In genomic region chr1:36151133-36151844, GRCh38 we compare ENCODE assay signal across 8 cellular contexts. TPM values are rescaled to one million over a fixed set of nuclear protein-coding genes. Genes with fewer than 3 reads are reported as not detected.
DNase-seq lines count a peak whose midpoint lies in the region; ATAC-seq and TF ChIP-seq lines count a peak whose summit lies in the region.

No MANE protein-coding gene starts in this region.

- ATAC-seq in SK-N-SH treated with all-trans-retinoic acid at 6 μM for 48 hours, result no peak; the same call in 2 of the 3 replicates
- no peak for ATAC-seq in activated T-helper 17 cell treated with anti-CD3 and anti-CD28 coated beads, Interleukin-2, amount 50 U/mL, for 72 hours (replicated peaks)

- no peaks in the 10 kb centered on the region for H3K9me3 Mint-ChIP-seq in activated T-helper 17 cell treated with anti-CD3 and anti-CD28 coated beads, Interleukin-2, amount 50 U/mL, for 72 hours

- peaks cover 19% of the 10 kb centered on the region for H3F3A ChIP-seq in SK-N-SH (replicated peaks; ENCODE audit: insufficient read depth)

- peak overlapping the region; percentile 40; the same call in 1 of the 2 replicates for H3K9ac ChIP-seq in SK-N-SH

- peak overlapping the region; percentile 95 for H3K27ac Mint-ChIP-seq in activated T-helper 17 cell treated with anti-CD3 and anti-CD28 coated beads, Interleukin-2, amount 50 U/mL, for 72 hours

- H3K27ac ChIP-seq in SK-N-SH (ENCODE audit: low read depth in 2 of 2, low read length in 1 of 2), result peak overlapping the region; percentile 97 to 98
- H3K27ac ChIP-seq in layer of hippocampus (ENCODE audit: low read depth, low read length), result peak overlapping the region; percentile 96
- H3K27ac ChIP-seq in substantia nigra (ENCODE audit: low read depth, low read length, poor library complexity, severe bottlenecking), result peak overlapping the region; percentile 84

- TF ChIP-seq CTCF in SK-N-SH (IDR thresholded peaks at IDR 0.05), result no peak

- no peaks in the 10 kb centered on the region for H3K27me3 Mint-ChIP-seq in activated T-helper 17 cell treated with anti-CD3 and anti-CD28 coated beads, Interleukin-2, amount 50 U/mL, for 72 hours

- peak overlapping the region; percentile 83 for H2AFZ ChIP-seq in SK-N-SH (ENCODE audit: low read depth)

- TF ChIP-seq EP300 in SK-N-SH (IDR thresholded peaks at IDR 0.05; ENCODE audit: borderline replicate concordance in 1 of 2, low read depth in 1 of 2, low read length in 1 of 2), result no peak

- 36% methylated on average over 1 of the region's 1 CpG for WGBS in SK-N-SH (ENCODE audit: low lambda C conversion rate)

- peaks cover 6% of the 10 kb centered on the region for H3K36me3 Mint-ChIP-seq in activated T-helper 17 cell treated with anti-CD3 and anti-CD28 coated beads, Interleukin-2, amount 50 U/mL, for 72 hours (ENCODE audit: low read depth)

- H3K4me1 Mint-ChIP-seq in activated T-helper 17 cell treated with anti-CD3 and anti-CD28 coated beads, Interleukin-2, amount 50 U/mL, for 72 hours, result peaks cover 26% of the 10 kb centered on the region

- peaks cover 45% of the 10 kb centered on the region for H3K79me2 ChIP-seq in SK-N-SH (ENCODE audit: insufficient read depth)

- peaks cover 32 to 33% of the 10 kb centered on the region in 2 experiments for H3K4me1 ChIP-seq in SK-N-SH (ENCODE audit: control insufficient read depth in 1 of 2, insufficient read depth in 2 of 2, low read depth in 1 of 2, low read length in 1 of 2)

- peak overlapping the region; percentile 79 for H3K4me2 ChIP-seq in SK-N-SH

- CTCF ChIA-PET in SK-N-SH (lab: Yijun Ruan, JAX), result interaction anchor here (0.8 to 4.8 kb wide), 10 partner anchors 10 to 269 kb away, joined by 3 to 143 read pairs (median 18); no protein-coding TSS in a partner anchor

- no peaks in the 10 kb centered on the region for H3K27me3 ChIP-seq in SK-N-SH (ENCODE audit: insufficient read depth)
- H3K27me3 ChIP-seq in layer of hippocampus (ENCODE audit: control insufficient read depth, insufficient read depth, low read length), result no peaks in the 10 kb centered on the region

- POLR2A ChIA-PET in SK-N-SH (lab: Yijun Ruan, JAX), result interaction anchor here (0.7 to 0.8 kb wide), 2 partner anchors 10 to 58 kb away, joined by 3 read pairs; no protein-coding TSS in a partner anchor

- DNase-seq in SK-N-SH, result no peak
- peak in 1 of 49 donors; percentile 47 for DNase-seq in substantia nigra (lab: John Stamatoyannopoulos, UW)
- DNase-seq in NCI-H446 treated with DMSO at 0.1 percent for 48 hours (lab: John Stamatoyannopoulos, UW), result no peak
- DNase-seq in ureter (ENCODE audit: low spot score), result no peak
- no peak for DNase-seq in HT-29 (ENCODE audit: low spot score)

- no peaks in the 10 kb centered on the region for H4K20me1 ChIP-seq in SK-N-SH (ENCODE audit: insufficient read depth)

- H3K4me3 Mint-ChIP-seq in activated T-helper 17 cell treated with anti-CD3 and anti-CD28 coated beads, Interleukin-2, amount 50 U/mL, for 72 hours, result peak overlapping the region; percentile 94

- no peaks in the 10 kb centered on the region for H3K9me2 ChIP-seq in SK-N-SH

- H3K4me3 ChIP-seq in SK-N-SH (ENCODE audit: low read depth in 2 of 2, low read length in 1 of 2), result no peak overlapping the region

- H3K9me3 ChIP-seq in SK-N-SH, result no peaks in the 10 kb centered on the region

- TF ChIP-seq RAD21 in SK-N-SH (IDR thresholded peaks at IDR 0.05; ENCODE audit: low read length), result no peak

- peaks cover 0 to 5% of the 10 kb centered on the region in 2 experiments for H3K36me3 ChIP-seq in SK-N-SH (replicated peaks in 1 of 2; ENCODE audit: control insufficient read depth in 1 of 2, insufficient read depth in 2 of 2, low read length in 1 of 2)

TF ChIP-seq in SK-N-SH, 30 proteins besides CTCF, POLR2A, EP300 and RAD21:
- TF ChIP-seq GATA2 (CRISPR knock-in tag; IDR thresholded peaks at IDR 0.05), result no peak
- TF ChIP-seq SIN3A (IDR thresholded peaks at IDR 0.05; ENCODE audit: borderline replicate concordance, low read depth, low read length), result no peak
- TF ChIP-seq TCF12 (IDR thresholded peaks at IDR 0.05), result no peak
- TF ChIP-seq TEAD4 (IDR thresholded peaks at IDR 0.05; ENCODE audit: borderline replicate concordance, insufficient read depth), result no peak
- no peak for TF ChIP-seq ELF1 (IDR thresholded peaks at IDR 0.05)
- TF ChIP-seq, protein P1, sequence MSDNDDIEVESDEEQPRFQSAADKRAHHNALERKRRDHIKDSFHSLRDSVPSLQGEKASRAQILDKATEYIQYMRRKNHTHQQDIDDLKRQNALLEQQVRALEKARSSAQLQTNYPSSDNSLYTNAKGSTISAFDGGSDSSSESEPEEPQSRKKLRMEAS (IDR thresholded peaks at IDR 0.05; ENCODE audit: low read depth), result no peak
- no peak for TF ChIP-seq MEF2A (IDR thresholded peaks at IDR 0.05; ENCODE audit: borderline replicate concordance, low read depth)
- no peak for TF ChIP-seq NRF1 (IDR thresholded peaks at IDR 0.05; ENCODE audit: low read depth, low read length)
- no peak for TF ChIP-seq YY1 (IDR thresholded peaks at IDR 0.05; ENCODE audit: low read depth)
- no peak for TF ChIP-seq TAF1 (IDR thresholded peaks at IDR 0.05; ENCODE audit: borderline replicate concordance, low read depth, low read length)
- TF ChIP-seq CHD2 (IDR thresholded peaks at IDR 0.05; ENCODE audit: low read length, partially characterized antibody), result no peak
- no peak for TF ChIP-seq FOSL2 (IDR thresholded peaks at IDR 0.05; ENCODE audit: borderline replicate concordance, low read depth)
- TF ChIP-seq SMC3 (IDR thresholded peaks at IDR 0.05; ENCODE audit: low read depth, low read length), result no peak
- no peak for TF ChIP-seq RFX5 (IDR thresholded peaks at IDR 0.05; ENCODE audit: low read length)
- no peak for TF ChIP-seq NFIC (IDR thresholded peaks at IDR 0.05; ENCODE audit: borderline replicate concordance)

TF ChIP-seq in SK-N-SH treated with all-trans-retinoic acid at 6 μM for 48 hours, 23 proteins besides CTCF, POLR2A, EP300 and RAD21:
- no peak for TF ChIP-seq ZC3H10 (CRISPR knock-in tag; IDR thresholded peaks at IDR 0.05)
- TF ChIP-seq BACH2 (CRISPR knock-in tag; IDR thresholded peaks at IDR 0.05; ENCODE audit: borderline replicate concordance), result no peak
- no peak for TF ChIP-seq ISL1 (CRISPR knock-in tag; IDR thresholded peaks at IDR 0.05)
- no peak for TF ChIP-seq ESRRG (CRISPR knock-in tag; IDR thresholded peaks at IDR 0.05)
- no peak for TF ChIP-seq ZFP3 (CRISPR knock-in tag; IDR thresholded peaks at IDR 0.05)
- no peak for TF ChIP-seq PPARA (CRISPR knock-in tag; IDR thresholded peaks at IDR 0.05; ENCODE audit: borderline replicate concordance)
- TF ChIP-seq ZNF565 (CRISPR knock-in tag; conservative IDR thresholded peaks at IDR 0.05; ENCODE audit: low read depth), result no peak
- TF ChIP-seq ZNF70 (CRISPR knock-in tag; IDR thresholded peaks at IDR 0.05), result no peak
- TF ChIP-seq GLIS3 (CRISPR knock-in tag; IDR thresholded peaks at IDR 0.05), result no peak
- TF ChIP-seq OSR1 (CRISPR knock-in tag; IDR thresholded peaks at IDR 0.05), result no peak
- TF ChIP-seq, protein P2, sequence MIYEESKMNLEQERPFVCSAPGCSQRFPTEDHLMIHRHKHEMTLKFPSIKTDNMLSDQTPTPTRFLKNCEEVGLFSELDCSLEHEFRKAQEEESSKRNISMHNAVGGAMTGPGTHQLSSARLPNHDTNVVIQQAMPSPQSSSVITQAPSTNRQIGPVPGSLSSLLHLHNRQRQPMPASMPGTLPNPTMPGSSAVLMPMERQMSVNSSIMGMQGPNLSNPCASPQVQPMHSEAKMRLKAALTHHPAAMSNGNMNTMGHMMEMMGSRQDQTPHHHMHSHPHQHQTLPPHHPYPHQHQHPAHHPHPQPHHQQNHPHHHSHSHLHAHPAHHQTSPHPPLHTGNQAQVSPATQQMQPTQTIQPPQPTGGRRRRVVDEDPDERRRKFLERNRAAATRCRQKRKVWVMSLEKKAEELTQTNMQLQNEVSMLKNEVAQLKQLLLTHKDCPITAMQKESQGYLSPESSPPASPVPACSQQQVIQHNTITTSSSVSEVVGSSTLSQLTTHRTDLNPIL (CRISPR knock-in tag; IDR thresholded peaks at IDR 0.05; ENCODE audit: low read depth), result no peak
- no peak for TF ChIP-seq CSDC2 (CRISPR knock-in tag; IDR thresholded peaks at IDR 0.05)
- TF ChIP-seq ZNF8 (CRISPR knock-in tag; IDR thresholded peaks at IDR 0.05), result no peak

RNA-seq across cellular contexts. Expression of gene TRAPPC3, which starts 2.0 kb away (rescaled TPM):
- 149 and 169 TPM in 2 replicates for polyA plus RNA-seq in SK-N-SH (2012; rRNA removed)
- polyA plus RNA-seq in SK-N-SH (2012; cell fraction: cytosol; rRNA removed), result 172 and 173 TPM in 2 replicates
- 83.1 and 92.3 TPM in 2 replicates for polyA plus RNA-seq in SK-N-SH (2012; cell fraction: nucleus; rRNA removed)
- total RNA-seq in activated T-helper 17 cell treated with anti-CD3 and anti-CD28 coated beads, Interleukin-2, amount 50 U/mL, for 72 hours, result 10 to 100 TPM; 47.8 to 72.6 TPM
- 55.0 TPM for total RNA-seq in ureter
- total RNA-seq in HT-29 (2014; rRNA removed; shearing (Covaris generic)), result 65.8 and 80.9 TPM in 2 replicates

RNA-seq across cellular contexts. Expression of gene MAP7D1, which starts 4.7 kb away (rescaled TPM):
- 40.6 and 69.9 TPM in 2 replicates for polyA plus RNA-seq in SK-N-SH (2012; rRNA removed)
- polyA plus RNA-seq in SK-N-SH (2012; cell fraction: cytosol; rRNA removed), result 78.2 and 85.1 TPM in 2 replicates
- polyA plus RNA-seq in SK-N-SH (2012; cell fraction: nucleus; rRNA removed), result 137 and 148 TPM in 2 replicates
- total RNA-seq in activated T-helper 17 cell treated with anti-CD3 and anti-CD28 coated beads, Interleukin-2, amount 50 U/mL, for 72 hours, result 100 to 1,000 TPM in 1 of 2 donors, 10 to 100 TPM in 1; 97.9 to 164 TPM
- total RNA-seq in ureter, result 68.3 TPM
- total RNA-seq in HT-29 (2014; rRNA removed; shearing (Covaris generic)), result 76.6 and 81.5 TPM in 2 replicates

RNA-seq across cellular contexts. Expression of gene COL8A2, which starts 26.3 kb away (rescaled TPM):
- 2.6 and 3.1 TPM in 2 replicates for polyA plus RNA-seq in SK-N-SH (2012; rRNA removed)
- 1.6 and 2.6 TPM in 2 replicates for polyA plus RNA-seq in SK-N-SH (2012; cell fraction: cytosol; rRNA removed)
- polyA plus RNA-seq in SK-N-SH (2012; cell fraction: nucleus; rRNA removed), result 2.3 and 2.6 TPM in 2 replicates
- under 1 TPM in 1 of 2 donors, not detected in 1; 0.08 TPM for total RNA-seq in activated T-helper 17 cell treated with anti-CD3 and anti-CD28 coated beads, Interleukin-2, amount 50 U/mL, for 72 hours
- 8.0 TPM for total RNA-seq in ureter
- not detected in 2 replicates for total RNA-seq in HT-29 (2014; rRNA removed; shearing (Covaris generic))
